Comparison of ENCODE assay signal across 9 cellular contexts in the genomic region with DNA sequence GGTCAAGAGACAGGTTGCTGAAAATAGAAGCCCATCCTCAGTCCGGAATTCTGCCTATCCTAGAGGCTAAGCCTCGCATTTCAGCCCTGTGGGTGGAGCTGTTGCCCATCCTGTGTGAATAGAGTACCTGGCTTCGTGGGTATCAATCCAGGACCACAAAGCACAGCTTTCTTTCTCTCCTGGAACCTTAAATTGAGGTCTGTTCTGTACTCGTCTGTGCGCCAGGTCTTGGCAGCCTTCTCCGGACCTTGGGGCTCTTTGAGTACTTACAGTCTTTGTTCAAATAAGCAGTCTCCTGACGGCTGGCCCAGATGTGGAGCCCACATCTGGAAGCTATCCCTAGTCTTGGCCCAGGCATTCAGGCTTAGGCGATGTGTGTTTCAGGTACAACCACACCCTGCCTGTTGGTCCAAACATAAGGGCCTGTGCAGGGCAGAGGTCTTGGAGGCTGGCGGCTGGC.
A peak's percentile ranks its signal among the peaks of the same experiment; 100 is the strongest.
DNase-seq lines count a peak whose midpoint lies in the region; ATAC-seq and TF ChIP-seq lines count a peak whose summit lies in the region.
"Had no signal": no experiment of that assay in that cellular context is flagged by ENCODE, and none has a peak within 500 bp of the region (broad histone marks: within the 10 kb centered on the region; RNA-seq: fewer than 3 reads in every experiment).

No MANE protein-coding gene starts in this region.

- DNase-seq in stimulated activated CD4-positive, alpha-beta T cell treated with anti-CD3 and anti-CD28 coated beads, Interleukin-15, amount 100 ng/mL, for 24 hours, result peak; percentile 10
- no peak for DNase-seq in stimulated activated CD4-positive, alpha-beta T cell treated with anti-CD3 and anti-CD28 coated beads, Interleukin-4, amount 100 ng/mL, for 1 hour
- DNase-seq in SHP77 (lab: John Stamatoyannopoulos, UW) (peak; percentile 68 to 75), right cardiac atrium (no peak), AG08395 (ENCODE audit: low spot score) (no peak), stomach (no peak)
- DNase-seq in activated naive CD8-positive, alpha-beta T cell treated with anti-CD3 and anti-CD28 coated beads, Interleukin-2, amount 50 U/mL, for 24 hours, result no peak

- TF ChIP-seq EP300 in stomach (IDR thresholded peaks at IDR 0.05), result no peak

- H3K36me3 ChIP-seq in stomach, result no peaks in the 10 kb centered on the region

- no peak overlapping the region for H3K27ac Mint-ChIP-seq in activated naive CD8-positive, alpha-beta T cell treated with anti-CD3 and anti-CD28 coated beads, Interleukin-2, amount 50 U/mL, for 24 hours

- no peaks in the 10 kb centered on the region for H3K9me3 Mint-ChIP-seq in activated naive CD8-positive, alpha-beta T cell treated with anti-CD3 and anti-CD28 coated beads, Interleukin-2, amount 50 U/mL, for 24 hours

- WGBS in right cardiac atrium, result 70% methylated on average over 9 of the region's 9 CpGs
- 35 to 61% (median 55%) methylated on average over 9 of the region's 9 CpGs for WGBS in stomach, 5 donors

- no peak overlapping the region for H3K4me3 Mint-ChIP-seq in activated naive CD8-positive, alpha-beta T cell treated with anti-CD3 and anti-CD28 coated beads, Interleukin-2, amount 50 U/mL, for 24 hours

- H3K27me3 ChIP-seq in right cardiac atrium (ENCODE audit: control insufficient read depth, insufficient read depth) (no peaks in the 10 kb centered on the region), stomach (no peaks in the 10 kb centered on the region)

- ATAC-seq in right cardiac atrium (peak; percentile 28 to 45), GM21619 (IDR thresholded peaks at IDR 0.05; ENCODE audit: unreplicated experiment) (no peak)
- no peak for ATAC-seq in activated naive CD8-positive, alpha-beta T cell treated with anti-CD3 and anti-CD28 coated beads, Interleukin-2, amount 50 U/mL, for 24 hours

- no peaks in the 10 kb centered on the region for H3K9me3 ChIP-seq in right cardiac atrium (ENCODE audit: control insufficient read depth, low read length)
- no peaks in the 10 kb centered on the region for H3K9me3 ChIP-seq in stomach
- H3K9me3 ChIP-seq: Caco-2 had no signal

- H3K27me3 Mint-ChIP-seq in activated naive CD8-positive, alpha-beta T cell treated with anti-CD3 and anti-CD28 coated beads, Interleukin-2, amount 50 U/mL, for 24 hours, result no peaks in the 10 kb centered on the region

- no peak overlapping the region for H3K27ac ChIP-seq in right cardiac atrium (ENCODE audit: low read length)
- H3K27ac ChIP-seq in stomach, result no peak overlapping the region

- TF ChIP-seq CTCF in stomach (IDR thresholded peaks at IDR 0.05), result peak in 1 of 7 experiments; percentile 12

- intact Hi-C loops in right cardiac atrium (cut with DNase I) (loop anchor here in 2 of 4 donors (10.0 kb wide), 1 partner anchor 130 kb away; no protein-coding TSS in a partner anchor), stomach (cut with DNase I; ENCODE audit: low total_unique reads) (no loop called here)

- H3K4me1 ChIP-seq in right cardiac atrium (ENCODE audit: control insufficient read depth, insufficient read depth, low read length) (no peaks in the 10 kb centered on the region), stomach (no peaks in the 10 kb centered on the region)
- H3K4me1 ChIP-seq: Caco-2 had no signal

- no peaks in the 10 kb centered on the region for H3K36me3 Mint-ChIP-seq in activated naive CD8-positive, alpha-beta T cell treated with anti-CD3 and anti-CD28 coated beads, Interleukin-2, amount 50 U/mL, for 24 hours (ENCODE audit: low read depth)

- no peak for TF ChIP-seq POLR2A in stomach (IDR thresholded peaks at IDR 0.05)

- H3K4me1 Mint-ChIP-seq in activated naive CD8-positive, alpha-beta T cell treated with anti-CD3 and anti-CD28 coated beads, Interleukin-2, amount 50 U/mL, for 24 hours, result no peaks in the 10 kb centered on the region

- no peak overlapping the region for H3K4me3 ChIP-seq in right cardiac atrium (ENCODE audit: low read length)
- no peak overlapping the region for H3K4me3 ChIP-seq in stomach

Comparison
In these comparisons a context has a peak if more than half of its experiments do, and no peak if none do; other contexts are left out.
1. DNase-seq: peak in stimulated activated CD4-positive, alpha-beta T cell treated with anti-CD3 and anti-CD28 coated beads, Interleukin-15, amount 100 ng/mL, for 24 hours (single experiment) and SHP77 (2 of 2); none in stimulated activated CD4-positive, alpha-beta T cell treated with anti-CD3 and anti-CD28 coated beads, Interleukin-4, amount 100 ng/mL, for 1 hour (single experiment), right cardiac atrium (0 of 3), AG08395 (single experiment), activated naive CD8-positive, alpha-beta T cell treated with anti-CD3 and anti-CD28 coated beads, Interleukin-2, amount 50 U/mL, for 24 hours (single experiment) and stomach (single experiment).
2. ATAC-seq: peak in right cardiac atrium (2 of 2); none in GM21619 (single experiment) and activated naive CD8-positive, alpha-beta T cell treated with anti-CD3 and anti-CD28 coated beads, Interleukin-2, amount 50 U/mL, for 24 hours (single experiment).